26 cellular contexts compared by ENCODE assay signal in genomic region chr7:157873181-157873580, GRCh38.
"Had no signal": no experiment of that assay in that cellular context is flagged by ENCODE, and none has a peak within 500 bp of the region (broad histone marks: within the 10 kb centered on the region; RNA-seq: fewer than 3 reads in every experiment).

No MANE protein-coding gene starts in this region.

- H3K36me3 ChIP-seq: colonic mucosa, gastrocnemius medialis, left lung, right lobe of liver, stomach, tibial artery had no signal

- H3K27me3 ChIP-seq: colonic mucosa, gastrocnemius medialis, right lobe of liver had no signal

- H3K4me3 Mint-ChIP-seq: dendritic cell treated with granulocyte-macrophage colony-stimulating factor and Interleukin-4, amounts not matched to agents 40 ng/mL and 50 ng/mL, for 4 days; endodermal cell; mesothelial cell of epicardium; naive B cell; nephron; stimulated activated effector memory CD8-positive, alpha-beta T cell treated with anti-CD3 and anti-CD28 coated beads, Interleukin-12 subunit alpha, Interleukin-12 subunit beta, amount 100 ng/mL, for 72 hours; type B pancreatic cell had no signal

- H3K4me1 ChIP-seq: colonic mucosa, gastrocnemius medialis, parathyroid adenoma, right lobe of liver, tibial artery had no signal

- DNase-seq: colonic mucosa; effector CD8-positive, alpha-beta T cell; endodermal cell; foreskin fibroblast; gastrocnemius medialis; head of caudate nucleus; mesenchymal stem cell; naive B cell; right lobe of liver; small intestine; stimulated activated CD4-positive, alpha-beta T cell treated with anti-CD3 and anti-CD28 coated beads, Interleukin-2, amount 100 ng/mL, for 24 hours; stimulated activated CD4-positive, alpha-beta T cell treated with anti-CD3 and anti-CD28 coated beads, Interleukin-4, amount 100 ng/mL, for 24 hours; stimulated activated naive CD4-positive, alpha-beta T cell treated with Interleukin-2 at 50 U/mL for 16 hours; stomach; tibial artery had no signal

- H3K4me3 ChIP-seq: colonic mucosa, gastrocnemius medialis, left lung, mucosa of descending colon, right lobe of liver, stomach, tibial artery had no signal

- H3K9me3 Mint-ChIP-seq: stimulated activated effector memory CD8-positive, alpha-beta T cell treated with anti-CD3 and anti-CD28 coated beads, Interleukin-12 subunit alpha, Interleukin-12 subunit beta, amount 100 ng/mL, for 72 hours; type B pancreatic cell had no signal

- H3K36me3 Mint-ChIP-seq: mesothelial cell of epicardium; naive B cell; stimulated activated effector memory CD8-positive, alpha-beta T cell treated with anti-CD3 and anti-CD28 coated beads, Interleukin-12 subunit alpha, Interleukin-12 subunit beta, amount 100 ng/mL, for 72 hours; type B pancreatic cell had no signal

- H3K27ac Mint-ChIP-seq: endodermal cell; mesothelial cell of epicardium; naive B cell; nephron; progenitor cell of endocrine pancreas; stimulated activated effector memory CD8-positive, alpha-beta T cell treated with anti-CD3 and anti-CD28 coated beads, Interleukin-12 subunit alpha, Interleukin-12 subunit beta, amount 100 ng/mL, for 72 hours; type B pancreatic cell had no signal

- H3K4me1 Mint-ChIP-seq: mesothelial cell of epicardium had no signal

- ATAC-seq: esophagus mucosa; gastrocnemius medialis; left lung; mucosa of descending colon; right lobe of liver; stimulated activated effector memory CD8-positive, alpha-beta T cell treated with anti-CD3 and anti-CD28 coated beads, Interleukin-12 subunit alpha, Interleukin-12 subunit beta, amount 100 ng/mL, for 72 hours had no signal

- H3K27me3 Mint-ChIP-seq: type B pancreatic cell had no signal

- H3K9me3 ChIP-seq: colonic mucosa, gastrocnemius medialis, left lung, mucosa of descending colon, right lobe of liver, stomach had no signal

- H3K27ac ChIP-seq: colonic mucosa, epithelial cell of prostate, gastrocnemius medialis, left lung, parathyroid adenoma, right lobe of liver, stomach, tibial artery had no signal
